Comparison of ENCODE assay signal across 23 cellular contexts in genomic region chr15:32957219-32957618, GRCh38.
A peak's percentile ranks its signal among the peaks of the same experiment; 100 is the strongest.
DNase-seq lines count a peak whose midpoint lies in the region; ATAC-seq and TF ChIP-seq lines count a peak whose summit lies in the region.
"Had no signal": no experiment of that assay in that cellular context is flagged by ENCODE, and none has a peak within 500 bp of the region (broad histone marks: within the 10 kb centered on the region; RNA-seq: fewer than 3 reads in every experiment).

No MANE protein-coding gene starts in this region.

- H3K27ac Mint-ChIP-seq in HFFc6 = peak overlapping the region; percentile 86
- H3K27ac Mint-ChIP-seq: B cell, IgD-negative memory B cell, T-cell had no signal

- no peak overlapping the region for H3K4me3 Mint-ChIP-seq in HFFc6
- H3K4me3 Mint-ChIP-seq: B cell, IgD-negative memory B cell, T-cell had no signal

- H3K27ac ChIP-seq in muscle layer of duodenum (ENCODE audit: low read length) (peak overlapping the region; percentile 19), right atrium auricular region (no peak overlapping the region)
- H3K27ac ChIP-seq: 22Rv1 had no signal

- no peaks in the 10 kb centered on the region for H3K9me3 Mint-ChIP-seq in HFFc6

- H3K4me1 ChIP-seq in muscle layer of duodenum (ENCODE audit: control insufficient read depth in 1 of 2, insufficient read depth in 2 of 2, low read length in 2 of 2) (peaks cover 0 to 17% of the 10 kb centered on the region in 2 donors), right atrium auricular region (no peaks in the 10 kb centered on the region)

- ATAC-seq in GM21447 (IDR thresholded peaks at IDR 0.05; ENCODE audit: unreplicated experiment) = no peak
- ATAC-seq: GM12878, SK-N-SH treated with all-trans-retinoic acid at 6 μM for 48 hours, T-cell had no signal

- H3K4me3 ChIP-seq in muscle layer of duodenum (ENCODE audit: low read depth in 1 of 2, low read length in 2 of 2) (no peak overlapping the region), right atrium auricular region (no peak overlapping the region)
- H3K4me3 ChIP-seq: GM12878 had no signal

- no peaks in the 10 kb centered on the region for H3K27me3 ChIP-seq in muscle layer of duodenum (ENCODE audit: low read depth, low read length)
- H3K27me3 ChIP-seq in right atrium auricular region = no peaks in the 10 kb centered on the region

- H3K9me3 ChIP-seq in muscle layer of duodenum (ENCODE audit: control insufficient read depth in 1 of 2, low read length in 2 of 2) = no peaks in the 10 kb centered on the region
- no peaks in the 10 kb centered on the region for H3K9me3 ChIP-seq in right atrium auricular region

- no peaks in the 10 kb centered on the region for H3K27me3 Mint-ChIP-seq in HFFc6 (ENCODE audit: insufficient read depth)

- peaks cover 27% of the 10 kb centered on the region; the same call in 1 of the 2 replicates for H3K36me3 Mint-ChIP-seq in HFFc6 (ENCODE audit: low read depth)
- H3K36me3 Mint-ChIP-seq: IgD-negative memory B cell, T-cell had no signal

- TF ChIP-seq CTCF in HFFc6 (IDR thresholded peaks at IDR 0.05) (no peak), right atrium auricular region (IDR thresholded peaks at IDR 0.05) (no peak)

- H3K36me3 ChIP-seq in muscle layer of duodenum (ENCODE audit: control insufficient read depth in 1 of 2, insufficient read depth in 2 of 2, low read length in 2 of 2) (no peaks in the 10 kb centered on the region), right atrium auricular region (no peaks in the 10 kb centered on the region)

- peak; percentile 13 for DNase-seq in DMS153 (lab: John Stamatoyannopoulos, UW)
- no peak for DNase-seq in DMS153 treated with DMSO at 0.1 percent for 48 hours (lab: John Stamatoyannopoulos, UW; ENCODE audit: unreplicated experiment)
- no peak for DNase-seq in HFFc6
- peak; percentile 5 for DNase-seq in NCI-H748 treated with DMSO at 0.1 percent for 48 hours (lab: John Stamatoyannopoulos, UW)
- DNase-seq in nucleus accumbens (lab: John Stamatoyannopoulos, UW) = no peak
- no peak for DNase-seq in right atrium auricular region (ENCODE audit: low spot score)
- DNase-seq: DMS 273 treated with DMSO at 0.1 percent for 48 hours, EL, Karpas-422, NCI-H1436 treated with DMSO at 0.1 percent for 48 hours, NCI-H2227 treated with DMSO at 0.1 percent for 48 hours, NCI-H524 treated with DMSO at 0.1 percent for 48 hours, OCI-M1, RPMI8226, SHP77 treated with DMSO at 0.1 percent for 48 hours, T-cell had no signal

- peaks cover 71% of the 10 kb centered on the region for H3K4me1 Mint-ChIP-seq in HFFc6 (ENCODE audit: low read depth)
- H3K4me1 Mint-ChIP-seq: IgD-negative memory B cell had no signal

Comparison
In these comparisons a context has a peak if more than half of its experiments do, and no peak if none do; other contexts are left out.
1. DNase-seq: peak in DMS153 (single experiment) and NCI-H748 treated with DMSO at 0.1 percent for 48 hours (single experiment); none in DMS153 treated with DMSO at 0.1 percent for 48 hours (single experiment), HFFc6 (single experiment), nucleus accumbens (0 of 56) and right atrium auricular region (single experiment).